In the genomic region with DNA sequence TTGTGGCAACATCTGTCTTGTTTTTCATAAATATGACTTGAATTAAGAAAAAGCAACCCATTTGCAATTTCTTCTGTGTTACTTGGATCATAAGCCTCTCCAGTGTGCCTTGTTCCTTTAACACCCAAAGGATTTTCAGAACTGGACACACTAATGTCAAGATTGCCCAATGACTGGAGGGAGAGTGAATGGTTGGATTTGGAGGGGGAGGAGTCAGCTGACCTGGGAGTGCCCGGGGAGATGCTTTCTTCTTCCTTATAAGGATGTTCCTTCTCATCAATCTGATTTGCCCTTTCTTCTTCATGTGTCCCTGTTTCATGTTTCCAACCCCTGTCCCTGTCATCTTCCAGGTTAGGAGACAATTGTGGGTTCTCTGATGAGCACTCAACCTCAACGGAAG, we compare ENCODE assay signal across 20 cellular contexts. TPM values are rescaled to one million over a fixed set of nuclear protein-coding genes. Genes with fewer than 3 reads are reported as not detected.
DNase-seq lines count a peak whose midpoint lies in the region; FAIRE-seq and TF ChIP-seq lines count a peak whose summit lies in the region.
"Had no signal": no experiment of that assay in that cellular context is flagged by ENCODE, and none has a peak within 500 bp of the region (broad histone marks: within the 10 kb centered on the region; RNA-seq: fewer than 3 reads in every experiment).

No MANE protein-coding gene starts in this region.

- no peak for TF ChIP-seq CTCF in AG04450 (IDR thresholded peaks at IDR 0.05; ENCODE audit: low read depth, low read length)
- TF ChIP-seq CTCF in brain microvascular endothelial cell (IDR thresholded peaks at IDR 0.05; ENCODE audit: low read depth, low read length, missing control alignments) = no peak
- TF ChIP-seq CTCF in CD14-positive monocyte (IDR thresholded peaks at IDR 0.05) = no peak

- DNase-seq in AG04450 (ENCODE audit: low read depth, low spot score) (no peak), HTR-8/SVneo (ENCODE audit: insufficient read length, low spot score) (no peak), brain microvascular endothelial cell (no peak), myocyte (ENCODE audit: low read depth) (peak; percentile 49), KG1 (lab: John Stamatoyannopoulos, UW) (no peak), NCI-H2107 treated with DMSO at 0.1 percent for 48 hours (lab: John Stamatoyannopoulos, UW; ENCODE audit: unreplicated experiment) (no peak), iPS-NIHi7 (ENCODE audit: extremely low spot score) (no peak), CD14-positive monocyte (ENCODE audit: low spot score) (no peak)
- DNase-seq: activated CD4-positive, CD25-positive, alpha-beta regulatory T cell treated with anti-CD3 and anti-CD28 coated beads, Interleukin-2, amount 50 U/mL, for 72 hours; activated T-cell treated with anti-CD3 and anti-CD28 coated beads for 4 hours; NCI-H146; NCI-H510A; PC-9; posterior cingulate gyrus; T-helper 1 cell had no signal

- no peaks in the 10 kb centered on the region for H3K9me3 Mint-ChIP-seq in CD14-positive monocyte
- H3K9me3 Mint-ChIP-seq: dendritic cell treated with granulocyte-macrophage colony-stimulating factor and Interleukin-4, amounts not matched to agents 40 ng/mL and 50 ng/mL, for 4 days; mesothelial cell of epicardium had no signal

- H3K27ac ChIP-seq in AG04450 (ENCODE audit: low read depth, low read length) (peak overlapping the region; percentile 99), brain microvascular endothelial cell (peak overlapping the region; percentile 87)
- H3K27ac ChIP-seq: C4-2B, esophagus muscularis mucosa, PC-9 had no signal

- no peaks in the 10 kb centered on the region for H3K36me3 Mint-ChIP-seq in CD14-positive monocyte
- H3K36me3 Mint-ChIP-seq: mesothelial cell of epicardium had no signal

- FAIRE-seq in HTR-8/SVneo (lab: Jason Lieb, UNC) = peak; percentile 52
- FAIRE-seq: K562 had no signal

- no peaks in the 10 kb centered on the region for H3K27me3 ChIP-seq in AG04450 (ENCODE audit: control insufficient read depth, insufficient read depth, low read length)
- H3K27me3 ChIP-seq in brain microvascular endothelial cell (replicated peaks) = no peaks in the 10 kb centered on the region

- peaks cover 23 to 34% (median 27%) of the 10 kb centered on the region in 3 donors for H3K27me3 Mint-ChIP-seq in CD14-positive monocyte (ENCODE audit: low read depth in 3 of 3)

- no peaks in the 10 kb centered on the region for H3K36me3 ChIP-seq in brain microvascular endothelial cell (replicated peaks)
- H3K36me3 ChIP-seq: esophagus muscularis mucosa had no signal

- H3K4me3 ChIP-seq in AG04450 (ENCODE audit: low read depth, low read length) = peak overlapping the region; percentile 77; the same call in 1 of the 2 replicates
- no peak overlapping the region for H3K4me3 ChIP-seq in brain microvascular endothelial cell (ENCODE audit: low read depth, low read length)
- H3K4me3 ChIP-seq: esophagus muscularis mucosa, K562, PC-9 had no signal

- no peaks in the 10 kb centered on the region for H3K9me3 ChIP-seq in AG04450 (ENCODE audit: control insufficient read depth, insufficient read depth, low read length)
- H3K9me3 ChIP-seq: esophagus muscularis mucosa had no signal

- H3K27ac Mint-ChIP-seq in CD14-positive monocyte = no peak overlapping the region
- H3K27ac Mint-ChIP-seq: dendritic cell treated with granulocyte-macrophage colony-stimulating factor and Interleukin-4, amounts not matched to agents 40 ng/mL and 50 ng/mL, for 4 days had no signal

- H3K4me3 Mint-ChIP-seq in CD14-positive monocyte = no peak overlapping the region
- H3K4me3 Mint-ChIP-seq: dendritic cell treated with granulocyte-macrophage colony-stimulating factor and Interleukin-4, amounts not matched to agents 40 ng/mL and 50 ng/mL, for 4 days; mesothelial cell of epicardium had no signal

- CTCF ChIA-PET in AG04450 (lab: Charles Lee) = no interaction called here

- POLR2A ChIA-PET in AG04450 (lab: Yijun Ruan, JAX) = interaction anchor here (0.6 kb wide), 1 partner anchor 137 kb away, joined by 6 read pairs; no protein-coding TSS in a partner anchor

- peaks cover 12% of the 10 kb centered on the region for H3K4me1 Mint-ChIP-seq in CD14-positive monocyte

- in situ Hi-C loops in brain microvascular endothelial cell (cut with HindIII; ENCODE audit: low pct_ligation_motif_present, low sequenced_read_pairs) = no loop called here

- intact Hi-C loops in CD14-positive monocyte (cut with micrococcal nuclease) = no loop called here

RNA-seq across cellular contexts. Expression of a gene that starts 48.8 kb away (rescaled TPM):
- 83.7 and 97.1 TPM in 2 replicates for polyA plus RNA-seq in AG04450 (2011; rRNA removed)
- polyA minus RNA-seq in AG04450 (2011; rRNA and poly(A)+ RNA removed) = 115 and 140 TPM in 2 replicates
- total RNA-seq in myocyte = 40.8 and 43.7 TPM in 2 replicates
- polyA plus RNA-seq in myocyte (2012) = 24.2 TPM
- under 1 TPM; 0.16 to 0.52 TPM for polyA plus RNA-seq in CD14-positive monocyte
- total RNA-seq: K562 had no signal
- polyA plus RNA-seq: K562 had no signal

Comparison
In these comparisons a context has a peak if more than half of its experiments do, and no peak if none do; other contexts are left out.
1. RNA of a gene that starts 48.8 kb away (polyA plus RNA-seq): 83.7 to 97.1 TPM in AG04450; 0.16 to 0.52 TPM in CD14-positive monocyte; every median in the first group is over 10 times any median in the second.